1 cellular context compared by ENCODE assay signal in the genomic region with DNA sequence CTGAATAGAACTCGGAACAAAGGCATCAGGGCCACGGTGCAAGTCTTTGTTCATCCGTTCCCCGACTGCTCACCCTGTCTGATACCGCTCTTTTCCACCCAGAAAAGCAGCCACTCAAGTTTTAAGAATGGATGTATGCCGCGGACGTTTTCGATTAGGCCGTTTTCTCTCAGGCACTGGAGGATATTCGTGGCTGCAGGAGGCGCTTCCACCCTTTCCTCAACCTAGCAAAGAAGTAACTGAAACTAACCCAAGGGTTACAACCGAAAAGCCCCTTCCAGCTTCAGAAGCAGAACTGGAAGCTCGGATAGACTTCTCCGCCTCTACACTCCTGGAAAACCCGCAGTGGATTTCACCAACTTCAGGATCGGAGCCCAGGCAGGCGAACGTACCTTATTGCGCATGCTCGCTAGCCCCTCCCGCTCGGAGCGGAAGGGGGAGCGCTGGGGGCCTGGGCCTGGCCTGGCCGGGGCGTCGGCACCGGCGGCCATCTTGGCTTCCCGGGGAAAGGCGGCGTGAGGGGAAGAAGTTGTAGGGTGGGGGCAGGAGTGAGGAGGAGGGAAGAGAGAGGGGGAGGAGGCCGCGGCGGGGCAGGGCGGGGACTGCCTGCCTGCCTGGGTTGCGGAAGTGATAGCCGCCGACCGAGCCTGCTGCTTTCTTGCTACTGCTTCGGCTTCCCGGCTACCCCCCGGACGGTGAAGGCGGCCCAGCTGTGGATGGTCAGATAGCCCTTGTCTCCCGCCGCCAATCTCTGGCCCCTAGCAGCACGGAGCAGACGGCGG.
A peak's percentile ranks its signal among the peaks of the same experiment; 100 is the strongest.
TF ChIP-seq lines count a peak whose summit lies in the region.

A gene (plus strand): TSS at position 619 of the 782 bp plus-strand sequence. CDS start 191 bp downstream, outside the sequence.

TF ChIP-seq in HepG2, 621 proteins besides CTCF, POLR2A, EP300 and RAD21 (continued from another document and continues in another):
- TF ChIP-seq, protein P1, sequence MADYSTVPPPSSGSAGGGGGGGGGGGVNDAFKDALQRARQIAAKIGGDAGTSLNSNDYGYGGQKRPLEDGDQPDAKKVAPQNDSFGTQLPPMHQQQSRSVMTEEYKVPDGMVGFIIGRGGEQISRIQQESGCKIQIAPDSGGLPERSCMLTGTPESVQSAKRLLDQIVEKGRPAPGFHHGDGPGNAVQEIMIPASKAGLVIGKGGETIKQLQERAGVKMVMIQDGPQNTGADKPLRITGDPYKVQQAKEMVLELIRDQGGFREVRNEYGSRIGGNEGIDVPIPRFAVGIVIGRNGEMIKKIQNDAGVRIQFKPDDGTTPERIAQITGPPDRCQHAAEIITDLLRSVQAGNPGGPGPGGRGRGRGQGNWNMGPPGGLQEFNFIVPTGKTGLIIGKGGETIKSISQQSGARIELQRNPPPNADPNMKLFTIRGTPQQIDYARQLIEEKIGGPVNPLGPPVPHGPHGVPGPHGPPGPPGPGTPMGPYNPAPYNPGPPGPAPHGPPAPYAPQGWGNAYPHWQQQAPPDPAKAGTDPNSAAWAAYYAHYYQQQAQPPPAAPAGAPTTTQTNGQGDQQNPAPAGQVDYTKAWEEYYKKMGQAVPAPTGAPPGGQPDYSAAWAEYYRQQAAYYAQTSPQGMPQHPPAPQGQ (CRISPR knock-in tag; IDR thresholded peaks at IDR 0.05; ENCODE audit: borderline replicate concordance), result peak; percentile 31; the same call in 1 of the 2 replicates
- TF ChIP-seq, protein P2, sequence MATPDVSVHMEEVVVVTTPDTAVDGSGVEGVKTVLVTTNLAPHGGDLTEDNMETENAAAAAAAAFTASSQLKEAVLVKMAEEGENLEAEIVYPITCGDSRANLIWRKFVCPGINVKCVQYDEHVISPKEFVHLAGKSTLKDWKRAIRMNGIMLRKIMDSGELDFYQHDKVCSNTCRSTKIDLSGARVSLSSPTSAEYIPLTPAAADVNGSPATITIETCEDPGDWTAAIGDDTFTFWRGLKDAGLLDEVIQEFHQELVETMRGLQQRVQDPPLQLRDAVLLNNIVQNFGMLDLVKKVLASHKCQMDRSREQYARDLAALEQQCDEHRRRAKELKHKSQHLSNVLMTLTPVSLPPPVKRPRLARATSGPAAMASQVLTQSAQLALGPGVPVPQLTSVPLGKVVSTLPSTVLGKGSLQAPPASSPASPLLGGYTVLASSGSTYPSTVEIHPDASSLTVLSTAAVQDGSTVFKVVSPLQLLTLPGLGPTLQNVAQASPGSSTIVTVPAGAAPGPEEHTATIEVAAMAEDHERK (CRISPR knock-in tag; IDR thresholded peaks at IDR 0.05; ENCODE audit: low read depth), result peak; percentile 68; the same call in 1 of the 2 replicates
- TF ChIP-seq ZNF263 (CRISPR knock-in tag; IDR thresholded peaks at IDR 0.05), result peak; percentile 89
- TF ChIP-seq, protein P3, sequence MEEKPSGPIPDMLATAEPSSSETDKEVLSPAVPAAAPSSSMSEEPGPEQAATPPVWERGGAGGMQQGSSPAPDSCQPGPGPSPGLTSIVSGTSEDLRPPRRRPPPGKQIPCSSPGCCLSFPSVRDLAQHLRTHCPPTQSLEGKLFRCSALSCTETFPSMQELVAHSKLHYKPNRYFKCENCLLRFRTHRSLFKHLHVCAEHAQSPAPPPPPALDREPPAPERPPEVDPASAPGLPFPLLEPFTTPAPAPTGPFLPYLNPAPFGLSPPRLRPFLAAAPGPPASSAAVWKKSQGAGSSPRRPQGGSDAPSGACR (CRISPR knock-in tag; IDR thresholded peaks at IDR 0.05), result peak; percentile 54; the same call in 1 of the 2 replicates
- peak; percentile 74; the same call in 1 of the 2 replicates for TF ChIP-seq ZNF552 (CRISPR knock-in tag; IDR thresholded peaks at IDR 0.05; ENCODE audit: borderline replicate concordance)
- TF ChIP-seq, protein P4, sequence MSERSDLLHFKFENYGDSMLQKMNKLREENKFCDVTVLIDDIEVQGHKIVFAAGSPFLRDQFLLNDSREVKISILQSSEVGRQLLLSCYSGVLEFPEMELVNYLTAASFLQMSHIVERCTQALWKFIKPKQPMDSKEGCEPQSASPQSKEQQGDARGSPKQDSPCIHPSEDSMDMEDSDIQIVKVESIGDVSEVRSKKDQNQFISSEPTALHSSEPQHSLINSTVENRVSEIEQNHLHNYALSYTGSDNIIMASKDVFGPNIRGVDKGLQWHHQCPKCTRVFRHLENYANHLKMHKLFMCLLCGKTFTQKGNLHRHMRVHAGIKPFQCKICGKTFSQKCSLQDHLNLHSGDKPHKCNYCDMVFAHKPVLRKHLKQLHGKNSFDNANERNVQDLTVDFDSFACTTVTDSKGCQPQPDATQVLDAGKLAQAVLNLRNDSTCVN (CRISPR knock-in tag; IDR thresholded peaks at IDR 0.05; ENCODE audit: borderline replicate concordance), result peak; percentile 69; the same call in 1 of the 2 replicates
- no peak for TF ChIP-seq RFXAP (CRISPR knock-in tag; IDR thresholded peaks at IDR 0.05; ENCODE audit: borderline replicate concordance)
- TF ChIP-seq, protein P5, sequence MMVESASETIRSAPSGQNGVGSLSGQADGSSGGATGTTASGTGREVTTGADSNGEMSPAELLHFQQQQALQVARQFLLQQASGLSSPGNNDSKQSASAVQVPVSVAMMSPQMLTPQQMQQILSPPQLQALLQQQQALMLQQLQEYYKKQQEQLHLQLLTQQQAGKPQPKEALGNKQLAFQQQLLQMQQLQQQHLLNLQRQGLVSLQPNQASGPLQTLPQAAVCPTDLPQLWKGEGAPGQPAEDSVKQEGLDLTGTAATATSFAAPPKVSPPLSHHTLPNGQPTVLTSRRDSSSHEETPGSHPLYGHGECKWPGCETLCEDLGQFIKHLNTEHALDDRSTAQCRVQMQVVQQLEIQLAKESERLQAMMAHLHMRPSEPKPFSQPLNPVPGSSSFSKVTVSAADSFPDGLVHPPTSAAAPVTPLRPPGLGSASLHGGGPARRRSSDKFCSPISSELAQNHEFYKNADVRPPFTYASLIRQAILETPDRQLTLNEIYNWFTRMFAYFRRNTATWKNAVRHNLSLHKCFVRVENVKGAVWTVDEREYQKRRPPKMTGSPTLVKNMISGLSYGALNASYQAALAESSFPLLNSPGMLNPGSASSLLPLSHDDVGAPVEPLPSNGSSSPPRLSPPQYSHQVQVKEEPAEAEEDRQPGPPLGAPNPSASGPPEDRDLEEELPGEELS (CRISPR knock-in tag; IDR thresholded peaks at IDR 0.05), result peak; percentile 61
- TF ChIP-seq, protein P6, sequence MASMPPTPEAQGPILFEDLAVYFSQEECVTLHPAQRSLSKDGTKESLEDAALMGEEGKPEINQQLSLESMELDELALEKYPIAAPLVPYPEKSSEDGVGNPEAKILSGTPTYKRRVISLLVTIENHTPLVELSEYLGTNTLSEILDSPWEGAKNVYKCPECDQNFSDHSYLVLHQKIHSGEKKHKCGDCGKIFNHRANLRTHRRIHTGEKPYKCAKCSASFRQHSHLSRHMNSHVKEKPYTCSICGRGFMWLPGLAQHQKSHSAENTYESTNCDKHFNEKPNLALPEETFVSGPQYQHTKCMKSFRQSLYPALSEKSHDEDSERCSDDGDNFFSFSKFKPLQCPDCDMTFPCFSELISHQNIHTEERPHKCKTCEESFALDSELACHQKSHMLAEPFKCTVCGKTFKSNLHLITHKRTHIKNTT (CRISPR knock-in tag; IDR thresholded peaks at IDR 0.05), result no peak
- peak; percentile 92 for TF ChIP-seq ZNF619 (CRISPR knock-in tag; IDR thresholded peaks at IDR 0.05)
- TF ChIP-seq ZNF703 (CRISPR knock-in tag; IDR thresholded peaks at IDR 0.05; ENCODE audit: borderline replicate concordance), result peak; percentile 21; the same call in 1 of the 2 replicates
- TF ChIP-seq ZNF160 (CRISPR knock-in tag; IDR thresholded peaks at IDR 0.05), result peak; percentile 96
- TF ChIP-seq, protein P7, sequence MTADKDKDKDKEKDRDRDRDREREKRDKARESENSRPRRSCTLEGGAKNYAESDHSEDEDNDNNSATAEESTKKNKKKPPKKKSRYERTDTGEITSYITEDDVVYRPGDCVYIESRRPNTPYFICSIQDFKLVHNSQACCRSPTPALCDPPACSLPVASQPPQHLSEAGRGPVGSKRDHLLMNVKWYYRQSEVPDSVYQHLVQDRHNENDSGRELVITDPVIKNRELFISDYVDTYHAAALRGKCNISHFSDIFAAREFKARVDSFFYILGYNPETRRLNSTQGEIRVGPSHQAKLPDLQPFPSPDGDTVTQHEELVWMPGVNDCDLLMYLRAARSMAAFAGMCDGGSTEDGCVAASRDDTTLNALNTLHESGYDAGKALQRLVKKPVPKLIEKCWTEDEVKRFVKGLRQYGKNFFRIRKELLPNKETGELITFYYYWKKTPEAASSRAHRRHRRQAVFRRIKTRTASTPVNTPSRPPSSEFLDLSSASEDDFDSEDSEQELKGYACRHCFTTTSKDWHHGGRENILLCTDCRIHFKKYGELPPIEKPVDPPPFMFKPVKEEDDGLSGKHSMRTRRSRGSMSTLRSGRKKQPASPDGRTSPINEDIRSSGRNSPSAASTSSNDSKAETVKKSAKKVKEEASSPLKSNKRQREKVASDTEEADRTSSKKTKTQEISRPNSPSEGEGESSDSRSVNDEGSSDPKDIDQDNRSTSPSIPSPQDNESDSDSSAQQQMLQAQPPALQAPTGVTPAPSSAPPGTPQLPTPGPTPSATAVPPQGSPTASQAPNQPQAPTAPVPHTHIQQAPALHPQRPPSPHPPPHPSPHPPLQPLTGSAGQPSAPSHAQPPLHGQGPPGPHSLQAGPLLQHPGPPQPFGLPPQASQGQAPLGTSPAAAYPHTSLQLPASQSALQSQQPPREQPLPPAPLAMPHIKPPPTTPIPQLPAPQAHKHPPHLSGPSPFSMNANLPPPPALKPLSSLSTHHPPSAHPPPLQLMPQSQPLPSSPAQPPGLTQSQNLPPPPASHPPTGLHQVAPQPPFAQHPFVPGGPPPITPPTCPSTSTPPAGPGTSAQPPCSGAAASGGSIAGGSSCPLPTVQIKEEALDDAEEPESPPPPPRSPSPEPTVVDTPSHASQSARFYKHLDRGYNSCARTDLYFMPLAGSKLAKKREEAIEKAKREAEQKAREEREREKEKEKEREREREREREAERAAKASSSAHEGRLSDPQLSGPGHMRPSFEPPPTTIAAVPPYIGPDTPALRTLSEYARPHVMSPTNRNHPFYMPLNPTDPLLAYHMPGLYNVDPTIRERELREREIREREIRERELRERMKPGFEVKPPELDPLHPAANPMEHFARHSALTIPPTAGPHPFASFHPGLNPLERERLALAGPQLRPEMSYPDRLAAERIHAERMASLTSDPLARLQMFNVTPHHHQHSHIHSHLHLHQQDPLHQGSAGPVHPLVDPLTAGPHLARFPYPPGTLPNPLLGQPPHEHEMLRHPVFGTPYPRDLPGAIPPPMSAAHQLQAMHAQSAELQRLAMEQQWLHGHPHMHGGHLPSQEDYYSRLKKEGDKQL (CRISPR knock-in tag; IDR thresholded peaks at IDR 0.05; ENCODE audit: low read depth), result peak; percentile 76; the same call in 1 of the 2 replicates
- TF ChIP-seq ZNF615 (CRISPR knock-in tag; IDR thresholded peaks at IDR 0.05; ENCODE audit: borderline replicate concordance), result peak; percentile 74; the same call in 1 of the 2 replicates
- peak; percentile 57 for TF ChIP-seq HMG20B (CRISPR knock-in tag; conservative IDR thresholded peaks at IDR 0.05)
- peak; percentile 96 for TF ChIP-seq SALL1 (CRISPR knock-in tag; IDR thresholded peaks at IDR 0.05)
- peak; percentile 82 for TF ChIP-seq NCOA2 (CRISPR knock-in tag; IDR thresholded peaks at IDR 0.05)
- TF ChIP-seq FOXO1 (CRISPR knock-in tag; IDR thresholded peaks at IDR 0.05), result peak; percentile 56
- peak; percentile 97 for TF ChIP-seq IRF2 (CRISPR knock-in tag; IDR thresholded peaks at IDR 0.05)
- TF ChIP-seq ZBTB42 (CRISPR knock-in tag; IDR thresholded peaks at IDR 0.05), result peak; percentile 50; the same call in 1 of the 2 replicates
- peak in 1 of 2 experiments; percentile 98; a peak in 2 of 4 replicates for TF ChIP-seq KLF16 (CRISPR knock-in tag; IDR thresholded peaks at IDR 0.05)
- TF ChIP-seq, protein P8, sequence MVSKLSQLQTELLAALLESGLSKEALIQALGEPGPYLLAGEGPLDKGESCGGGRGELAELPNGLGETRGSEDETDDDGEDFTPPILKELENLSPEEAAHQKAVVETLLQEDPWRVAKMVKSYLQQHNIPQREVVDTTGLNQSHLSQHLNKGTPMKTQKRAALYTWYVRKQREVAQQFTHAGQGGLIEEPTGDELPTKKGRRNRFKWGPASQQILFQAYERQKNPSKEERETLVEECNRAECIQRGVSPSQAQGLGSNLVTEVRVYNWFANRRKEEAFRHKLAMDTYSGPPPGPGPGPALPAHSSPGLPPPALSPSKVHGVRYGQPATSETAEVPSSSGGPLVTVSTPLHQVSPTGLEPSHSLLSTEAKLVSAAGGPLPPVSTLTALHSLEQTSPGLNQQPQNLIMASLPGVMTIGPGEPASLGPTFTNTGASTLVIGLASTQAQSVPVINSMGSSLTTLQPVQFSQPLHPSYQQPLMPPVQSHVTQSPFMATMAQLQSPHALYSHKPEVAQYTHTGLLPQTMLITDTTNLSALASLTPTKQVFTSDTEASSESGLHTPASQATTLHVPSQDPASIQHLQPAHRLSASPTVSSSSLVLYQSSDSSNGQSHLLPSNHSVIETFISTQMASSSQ (IDR thresholded peaks at IDR 0.05; ENCODE audit: low read depth), result no peak
- TF ChIP-seq, protein P8 (CRISPR knock-in tag; IDR thresholded peaks at IDR 0.05; ENCODE audit: borderline replicate concordance), result peak; percentile 83; the same call in 1 of the 2 replicates
- peak; percentile 89 for TF ChIP-seq ZNF614 (CRISPR knock-in tag; IDR thresholded peaks at IDR 0.05; ENCODE audit: borderline replicate concordance)
- peak; percentile 79; the same call in 1 of the 2 replicates for TF ChIP-seq MED13 (CRISPR knock-in tag; IDR thresholded peaks at IDR 0.05)
- TF ChIP-seq CREB1 (IDR thresholded peaks at IDR 0.05), result peak; percentile 76; the same call in 1 of the 2 replicates
- peak; percentile 85; the same call in 1 of the 2 replicates for TF ChIP-seq CREB1 (CRISPR knock-in tag; IDR thresholded peaks at IDR 0.05)
- no peak for TF ChIP-seq NONO (IDR thresholded peaks at IDR 0.05)
- peak; percentile 99 for TF ChIP-seq NONO (CRISPR knock-in tag; conservative IDR thresholded peaks at IDR 0.05)
